ENCODE assay signal across 11 cellular contexts in the genomic region with DNA sequence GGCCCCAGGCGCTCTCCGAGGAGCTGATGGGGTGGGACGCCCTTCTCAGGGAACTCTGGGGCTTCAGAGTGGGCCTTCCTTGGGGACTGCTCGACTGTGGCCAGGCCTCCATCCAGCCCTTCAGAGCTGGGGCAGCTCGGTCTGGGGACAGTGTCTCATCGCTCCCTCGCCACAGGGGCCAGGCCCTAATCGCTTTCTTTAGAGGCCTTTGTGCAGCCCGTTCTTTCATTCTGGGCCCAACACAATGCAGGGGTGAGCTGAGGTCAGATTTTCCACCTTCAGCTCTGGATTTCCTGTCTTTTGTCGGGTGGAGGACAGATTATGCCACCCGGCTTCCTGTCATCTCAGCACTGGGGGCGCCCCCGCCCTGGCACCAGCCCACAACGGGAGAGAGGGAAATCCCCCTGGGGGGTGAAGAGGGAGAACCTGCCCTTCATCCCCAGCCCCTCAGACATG. TPM values are rescaled to one million over a fixed set of nuclear protein-coding genes. Genes with fewer than 3 reads are reported as not detected.
DNase-seq lines count a peak whose midpoint lies in the region; ATAC-seq, FAIRE-seq and TF ChIP-seq lines count a peak whose summit lies in the region.
"Had no signal": no experiment of that assay in that cellular context is flagged by ENCODE, and none has a peak within 500 bp of the region (broad histone marks: within the 10 kb centered on the region; RNA-seq: fewer than 3 reads in every experiment).

No MANE protein-coding gene starts in this region.

- no peaks in the 10 kb centered on the region for H3K27me3 ChIP-seq in Loucy (ENCODE audit: insufficient read depth, low read length, poor library complexity, severe bottlenecking)
- no peaks in the 10 kb centered on the region for H3K27me3 ChIP-seq in endodermal cell (ENCODE audit: control insufficient read depth, insufficient read depth, low read length, poor library complexity, severe bottlenecking)
- no peaks in the 10 kb centered on the region for H3K27me3 ChIP-seq in foreskin keratinocyte
- H3K27me3 ChIP-seq: sigmoid colon, vagina had no signal

- no peaks in the 10 kb centered on the region for H3K36me3 ChIP-seq in Loucy (ENCODE audit: insufficient read depth, low read length)
- no peaks in the 10 kb centered on the region for H3K36me3 ChIP-seq in endodermal cell (ENCODE audit: control insufficient read depth, insufficient read depth, low read length)
- H3K36me3 ChIP-seq: sigmoid colon, vagina had no signal

- H3K27ac Mint-ChIP-seq in endodermal cell: no peak overlapping the region

- H3K4me2 ChIP-seq in Loucy (ENCODE audit: low read depth, low read length, poor library complexity, severe bottlenecking): peak overlapping the region; percentile 63

- H3K27ac ChIP-seq in endodermal cell (ENCODE audit: low read depth, low read length) (peak overlapping the region; percentile 26), foreskin keratinocyte (no peak overlapping the region)
- H3K27ac ChIP-seq: sigmoid colon, vagina had no signal

- TF ChIP-seq CTCF in Loucy (conservative IDR thresholded peaks at IDR 0.05; ENCODE audit: low read length) (no peak), endodermal cell (conservative IDR thresholded peaks at IDR 0.05) (no peak), foreskin keratinocyte (conservative IDR thresholded peaks at IDR 0.05) (no peak)

- H3K9me2 ChIP-seq in Loucy (replicated peaks; ENCODE audit: low read depth, low read length): no peaks in the 10 kb centered on the region

- peak overlapping the region; percentile 59 for H3K9ac ChIP-seq in Loucy (ENCODE audit: low read depth, low read length, poor library complexity, severe bottlenecking)
- no peak overlapping the region for H3K9ac ChIP-seq in endodermal cell (ENCODE audit: extremely low read depth, low read length, poor library complexity, severe bottlenecking)

- H3K9me3 Mint-ChIP-seq in endodermal cell: peaks cover 6% of the 10 kb centered on the region

- ATAC-seq in GM19455 (IDR thresholded peaks at IDR 0.05; ENCODE audit: unreplicated experiment) (no peak), foreskin keratinocyte (no peak)

- H3F3A ChIP-seq in Loucy (ENCODE audit: low read depth): no peaks in the 10 kb centered on the region

- H3K4me1 Mint-ChIP-seq in endodermal cell: peaks cover 15% of the 10 kb centered on the region

- no peak overlapping the region for H2AFZ ChIP-seq in Loucy (ENCODE audit: low read length)

- no peak overlapping the region for H3K4me3 Mint-ChIP-seq in endodermal cell

- no peaks in the 10 kb centered on the region for H4K20me1 ChIP-seq in Loucy (ENCODE audit: insufficient read depth, low read length, poor library complexity, severe bottlenecking)

- DNase-seq in activated CD8-positive, alpha-beta memory T cell treated with anti-CD3 and anti-CD28 coated beads for 4 hours (ENCODE audit: low read depth in 2 of 2): peak; percentile 6 to 44
- peak; percentile 52 for DNase-seq in endodermal cell
- peak; percentile 21 to 52 for DNase-seq in stimulated activated CD8-positive, alpha-beta memory T cell treated with anti-CD3 and anti-CD28 coated beads, Interleukin-15, amount 100 ng/mL, for 4 hours (ENCODE audit: low read depth in 2 of 2)
- no peak for DNase-seq in DMS53 (lab: John Stamatoyannopoulos, UW)
- no peak for DNase-seq in foreskin keratinocyte
- no peak for DNase-seq in RCC 7860 (ENCODE audit: low spot score)
- DNase-seq: sigmoid colon had no signal

- FAIRE-seq in RCC 7860 (lab: Jason Lieb, UNC): no peak
- FAIRE-seq: GM12891 had no signal

- 56 to 77% methylated on average over 9 to 14 of the region's 14 CpGs for WGBS in endodermal cell (ENCODE audit: insufficient coverage in 1 of 2, insufficient read length in 1 of 2), 2 experiments

- peaks cover 18% of the 10 kb centered on the region for H3K4me1 ChIP-seq in Loucy (ENCODE audit: insufficient read depth, low read length, poor library complexity, severe bottlenecking)
- H3K4me1 ChIP-seq in endodermal cell (ENCODE audit: control insufficient read depth, insufficient read depth, low read length): no peaks in the 10 kb centered on the region
- H3K4me1 ChIP-seq in foreskin keratinocyte: peaks cover 7% of the 10 kb centered on the region
- H3K4me1 ChIP-seq: sigmoid colon, vagina had no signal

- no peaks in the 10 kb centered on the region for H3K36me3 Mint-ChIP-seq in endodermal cell (ENCODE audit: low read depth)

- peak overlapping the region; percentile 34 for H3K4me3 ChIP-seq in Loucy (ENCODE audit: low read length, poor library complexity, severe bottlenecking)
- H3K4me3 ChIP-seq in endodermal cell (ENCODE audit: low read length): no peak overlapping the region
- H3K4me3 ChIP-seq: sigmoid colon, vagina had no signal

- H3K9me3 ChIP-seq in Loucy (ENCODE audit: insufficient read depth, low read depth, low read length) (no peaks in the 10 kb centered on the region), endodermal cell (ENCODE audit: control insufficient read depth, low read length) (no peaks in the 10 kb centered on the region)
- H3K9me3 ChIP-seq: sigmoid colon, vagina had no signal

- H3K79me2 ChIP-seq in Loucy (ENCODE audit: insufficient read depth, low read length): no peaks in the 10 kb centered on the region

- H3K27me3 Mint-ChIP-seq in endodermal cell (ENCODE audit: insufficient read depth): no peaks in the 10 kb centered on the region

RNA-seq across cellular contexts. Expression of a gene that starts 25.2 kb away (rescaled TPM):
- total RNA-seq in endodermal cell (10 to 100 TPM; 36.8 to 52.3 TPM), foreskin keratinocyte (0.10 TPM in 1 of 2 replicates, not detected in the other)
- polyA plus RNA-seq in endodermal cell (2013, experiment 1 of 2): 75.7 TPM
- 74.7 TPM for polyA plus RNA-seq in endodermal cell (2013, experiment 2 of 2)
- polyA plus RNA-seq in foreskin keratinocyte: 0.03 and 0.19 TPM in 2 replicates

Comparison
In these comparisons a context has a peak if more than half of its experiments do, and no peak if none do; other contexts are left out.
1. DNase-seq: peak in activated CD8-positive, alpha-beta memory T cell treated with anti-CD3 and anti-CD28 coated beads for 4 hours (2 of 2), endodermal cell (single experiment) and stimulated activated CD8-positive, alpha-beta memory T cell treated with anti-CD3 and anti-CD28 coated beads, Interleukin-15, amount 100 ng/mL, for 4 hours (2 of 2); none in DMS53 (single experiment), foreskin keratinocyte (0 of 2) and RCC 7860 (single experiment).
2. RNA of a gene that starts 25.2 kb away (total RNA-seq): 36.8 to 52.3 TPM in endodermal cell; 0.10 TPM in foreskin keratinocyte; every median in the first group is over 10 times any median in the second.